23 cellular contexts compared by ENCODE assay signal in genomic region chr1:7006996-7007871, GRCh38.
"Had no signal": no experiment of that assay in that cellular context is flagged by ENCODE, and none has a peak within 500 bp of the region (broad histone marks: within the 10 kb centered on the region; RNA-seq: fewer than 3 reads in every experiment).

No MANE protein-coding gene starts in this region.

- H3K4me3 ChIP-seq: K562, SJSA1, SK-N-MC had no signal

- H3K4me1 ChIP-seq: SJSA1 had no signal

- H3K9me3 ChIP-seq: SJSA1 had no signal

- H3K9ac ChIP-seq: KMS-11 had no signal

- H3K36me3 Mint-ChIP-seq: IgD-negative memory B cell had no signal

- H3K27ac ChIP-seq: KMS-11, SJSA1, SK-N-MC had no signal

- H3K4me2 ChIP-seq: KMS-11 had no signal

- ATAC-seq: HepG2, K562 had no signal

- H3K36me3 ChIP-seq: SJSA1 had no signal

- H3K4me1 Mint-ChIP-seq: IgD-negative memory B cell had no signal

- DNase-seq: Kasumi-1, MM.1S, NCI-H1092 treated with DMSO at 0.1 percent for 48 hours, NCI-H1436, NCI-H187, NCI-H2029, NCI-H2081 treated with DMSO at 0.1 percent for 48 hours, NCI-H2171, NCI-H226, NCI-H446, NCI-H510A, NCI-H524 treated with DMSO at 0.1 percent for 48 hours, NCI-H69, NCI-H774, Right ventricle myocardium superior, RPMI8226, SIG-M5 had no signal
